In the genomic region with DNA sequence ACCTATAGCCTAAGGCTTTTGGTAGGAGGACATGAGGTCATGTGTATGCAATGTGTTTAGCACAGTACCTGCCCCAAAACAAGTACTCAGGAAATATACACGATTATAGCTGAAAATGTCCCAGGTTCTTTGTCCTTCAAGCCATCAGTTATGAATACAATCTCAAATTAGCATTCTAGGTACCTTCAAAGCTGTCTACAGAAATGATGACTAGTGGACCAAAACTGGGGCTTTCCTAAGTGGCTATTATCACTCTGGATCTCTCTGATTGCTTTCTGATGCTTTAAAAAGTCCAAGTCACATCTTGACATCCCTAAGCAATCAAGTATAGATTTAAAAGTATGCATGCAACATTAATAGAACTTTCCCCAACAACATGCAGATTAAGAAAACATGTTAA, we compare ENCODE assay signal across 40 cellular contexts.
"Had no signal": no experiment of that assay in that cellular context is flagged by ENCODE, and none has a peak within 500 bp of the region (broad histone marks: within the 10 kb centered on the region; RNA-seq: fewer than 3 reads in every experiment).

No MANE protein-coding gene starts in this region.

- H3K36me3 Mint-ChIP-seq: activated naive CD4-positive, alpha-beta T cell treated with anti-CD3 and anti-CD28 coated beads, Interleukin-2, amount 10 ng/mL, durations not matched to agents 7 days and 5 days; activated naive CD4-positive, alpha-beta T cell treated with anti-CD3 and anti-CD28 coated beads, Interleukin-2, amount 50 U/mL, for 24 hours; activated naive CD4-positive, alpha-beta T cell treated with anti-CD3 and anti-CD28 coated beads, Interleukin-2, amount 50 U/mL, for 72 hours; activated naive CD8-positive, alpha-beta T cell; activated naive CD8-positive, alpha-beta T cell treated with anti-CD3 and anti-CD28 coated beads for 36 hours; activated naive CD8-positive, alpha-beta T cell treated with anti-CD3 and anti-CD28 coated beads, Interleukin-2, amount 10 ng/mL, durations not matched to agents 7 days and 5 days; brain had no signal

- H3K9me3 ChIP-seq: adrenal gland, body of pancreas had no signal

- H3K4me3 ChIP-seq: adrenal gland, ascending aorta, body of pancreas, breast epithelium, cardiac muscle cell had no signal

- H3K4me1 Mint-ChIP-seq: activated naive CD4-positive, alpha-beta T cell treated with anti-CD3 and anti-CD28 coated beads, Interleukin-2, amount 10 ng/mL, durations not matched to agents 7 days and 5 days; activated naive CD4-positive, alpha-beta T cell treated with anti-CD3 and anti-CD28 coated beads, Interleukin-2, amount 50 U/mL, for 24 hours; activated naive CD8-positive, alpha-beta T cell treated with anti-CD3 and anti-CD28 coated beads for 36 hours; activated naive CD8-positive, alpha-beta T cell treated with anti-CD3 and anti-CD28 coated beads, Interleukin-2, amount 10 ng/mL, durations not matched to agents 7 days and 5 days; activated T-helper 17 cell treated with anti-CD3 and anti-CD28 coated beads, Interleukin-2, amount 50 U/mL, for 72 hours; brain; central memory CD8-positive, alpha-beta T cell had no signal

- H3K4me3 Mint-ChIP-seq: activated naive CD4-positive, alpha-beta T cell treated with anti-CD3 and anti-CD28 coated beads for 36 hours; activated naive CD4-positive, alpha-beta T cell treated with anti-CD3 and anti-CD28 coated beads, Interleukin-2, amount 10 ng/mL, durations not matched to agents 7 days and 5 days; activated naive CD4-positive, alpha-beta T cell treated with anti-CD3 and anti-CD28 coated beads, Interleukin-2, amount 50 U/mL, for 24 hours; activated naive CD8-positive, alpha-beta T cell; activated naive CD8-positive, alpha-beta T cell treated with anti-CD3 and anti-CD28 coated beads for 36 hours; activated naive CD8-positive, alpha-beta T cell treated with anti-CD3 and anti-CD28 coated beads, Interleukin-2, amount 10 ng/mL, durations not matched to agents 7 days and 5 days; activated naive CD8-positive, alpha-beta T cell treated with anti-CD3 and anti-CD28 coated beads, Interleukin-2, amount 50 U/mL, for 24 hours; activated T-cell treated with anti-CD3 and anti-CD28 coated beads, Interleukin-2, amount 50 U/mL, for 24 hours; activated T-cell treated with anti-CD3 and anti-CD28 coated beads, Interleukin-2, amount 50 U/mL, for 4 hours; activated T-cell treated with anti-CD3 and anti-CD28 coated beads, Interleukin-2, amount 50 U/mL, for 72 hours; activated T-helper 1 cell treated with anti-CD3 and anti-CD28 coated beads, Interleukin-12 subunit alpha, Interleukin-12 subunit beta, Interleukin-2, Interleukin-4 antibody, amounts not matched to agents 30 ng/mL and 10 ng/mL and 1 ng/mL, durations not matched to agents 14 hours and 24 hours and 36 hours; activated T-helper 17 cell treated with anti-CD3 and anti-CD28 coated beads, Interleukin-2, amount 50 U/mL, for 72 hours; brain; central memory CD8-positive, alpha-beta T cell had no signal

- H3K27me3 Mint-ChIP-seq: activated naive CD4-positive, alpha-beta T cell treated with anti-CD3 and anti-CD28 coated beads, Interleukin-2, amount 10 ng/mL, durations not matched to agents 7 days and 5 days had no signal

- H3K36me3 ChIP-seq: adrenal gland, ascending aorta, brain microvascular endothelial cell, breast epithelium, cardiac muscle cell had no signal

- H3K4me1 ChIP-seq: adrenal gland, ascending aorta, body of pancreas, breast epithelium had no signal

- FAIRE-seq: astrocyte, bronchial epithelial cell had no signal

- H3K27ac Mint-ChIP-seq: activated naive CD4-positive, alpha-beta T cell treated with anti-CD3 and anti-CD28 coated beads for 36 hours; activated naive CD4-positive, alpha-beta T cell treated with anti-CD3 and anti-CD28 coated beads, Interleukin-2, amount 10 ng/mL, durations not matched to agents 7 days and 5 days; activated naive CD4-positive, alpha-beta T cell treated with anti-CD3 and anti-CD28 coated beads, Interleukin-2, amount 50 U/mL, for 24 hours; activated naive CD4-positive, alpha-beta T cell treated with anti-CD3 and anti-CD28 coated beads, Interleukin-2, amount 50 U/mL, for 72 hours; activated naive CD8-positive, alpha-beta T cell; activated naive CD8-positive, alpha-beta T cell treated with anti-CD3 and anti-CD28 coated beads for 36 hours; activated naive CD8-positive, alpha-beta T cell treated with anti-CD3 and anti-CD28 coated beads, Interleukin-2, amount 10 ng/mL, durations not matched to agents 7 days and 5 days; activated naive CD8-positive, alpha-beta T cell treated with anti-CD3 and anti-CD28 coated beads, Interleukin-2, amount 50 U/mL, for 24 hours; activated T-cell treated with anti-CD3 and anti-CD28 coated beads, Interleukin-2, amount 50 U/mL, for 24 hours; activated T-cell treated with anti-CD3 and anti-CD28 coated beads, Interleukin-2, amount 50 U/mL, for 72 hours; activated T-helper 1 cell treated with anti-CD3 and anti-CD28 coated beads, Interleukin-12 subunit alpha, Interleukin-12 subunit beta, Interleukin-2, Interleukin-4 antibody, amounts not matched to agents 30 ng/mL and 10 ng/mL and 1 ng/mL, durations not matched to agents 14 hours and 24 hours and 36 hours; activated T-helper 17 cell treated with anti-CD3 and anti-CD28 coated beads, Interleukin-2, amount 50 U/mL, for 72 hours; activated T-helper 2 cell treated with anti-CD3 and anti-CD28 coated beads, Interferon-gamma antibody, Interleukin-2, Interleukin-4, amounts not matched to agents 10 μg/mL and 5 μg/mL and 100 μg/mL, durations not matched to agents 14 hours and 24 hours and 36 hours; brain had no signal

- H3K27ac ChIP-seq: adrenal gland, ascending aorta, body of pancreas, brain microvascular endothelial cell, breast epithelium, cardiac muscle cell had no signal

- ATAC-seq: activated naive CD4-positive, alpha-beta T cell treated with anti-CD3 and anti-CD28 coated beads, Interleukin-2, amount 50 U/mL, for 72 hours; activated naive CD8-positive, alpha-beta T cell treated with anti-CD3 and anti-CD28 coated beads, Interleukin-2, amount 50 U/mL, for 24 hours; activated T-cell treated with anti-CD3 and anti-CD28 coated beads, Interleukin-2, amount 50 U/mL, for 4 hours; activated T-cell treated with anti-CD3 and anti-CD28 coated beads, Interleukin-2, amount 50 U/mL, for 72 hours; activated T-helper 17 cell treated with anti-CD3 and anti-CD28 coated beads, Interleukin-2, amount 50 U/mL, for 72 hours; body of pancreas had no signal

- DNase-seq: activated effector memory CD4-positive, alpha-beta T cell treated with anti-CD3 and anti-CD28 coated beads, Interleukin-2, amount 50 U/mL, for 16 hours; activated effector memory CD4-positive, alpha-beta T cell treated with Interleukin-2 at 50 U/mL for 16 hours; activated gamma-delta T cell; activated gamma-delta T cell treated with Interleukin-2 at 50 U/mL for 16 hours; activated naive CD4-positive, alpha-beta T cell; activated naive CD4-positive, alpha-beta T cell treated with anti-CD3 and anti-CD28 coated beads for 36 hours; activated naive CD4-positive, alpha-beta T cell treated with anti-CD3 and anti-CD28 coated beads, Interleukin-2, amount 10 ng/mL, durations not matched to agents 7 days and 5 days; activated naive CD4-positive, alpha-beta T cell treated with anti-CD3 and anti-CD28 coated beads, Interleukin-2, amount 50 U/mL, for 16 hours; activated naive CD4-positive, alpha-beta T cell treated with Interleukin-2 at 50 U/mL for 16 hours; activated naive CD8-positive, alpha-beta T cell treated with anti-CD3 and anti-CD28 coated beads for 36 hours; activated naive CD8-positive, alpha-beta T cell treated with anti-CD3 and anti-CD28 coated beads, Interleukin-2, amount 10 ng/mL, durations not matched to agents 7 days and 5 days; activated naive CD8-positive, alpha-beta T cell treated with anti-CD3 and anti-CD28 coated beads, Interleukin-2, amount 50 U/mL, for 24 hours; activated T-cell treated with anti-CD3 and anti-CD28 coated beads, Interleukin-2, amount 50 U/mL, for 1 hour; activated T-cell treated with anti-CD3 and anti-CD28 coated beads, Interleukin-2, amount 50 U/mL, for 24 hours; activated T-cell treated with anti-CD3 and anti-CD28 coated beads, Interleukin-2, amount 50 U/mL, for 4 hours; activated T-cell treated with anti-CD3 and anti-CD28 coated beads, Interleukin-2, amount 50 U/mL, for 48 hours; activated T-cell treated with anti-CD3 and anti-CD28 coated beads, Interleukin-2, amount 50 U/mL, for 72 hours; adrenal gland; amniotic stem cell; amygdala; anterior cingulate cortex; aorta; body of pancreas; brain microvascular endothelial cell; caudate nucleus; central memory CD4-positive, alpha-beta T cell; cerebellar nuclear complex had no signal

- H3K9me3 Mint-ChIP-seq: activated naive CD4-positive, alpha-beta T cell treated with anti-CD3 and anti-CD28 coated beads, Interleukin-2, amount 10 ng/mL, durations not matched to agents 7 days and 5 days; activated naive CD8-positive, alpha-beta T cell treated with anti-CD3 and anti-CD28 coated beads, Interleukin-2, amount 10 ng/mL, durations not matched to agents 7 days and 5 days; activated T-helper 1 cell treated with anti-CD3 and anti-CD28 coated beads, Interleukin-12 subunit alpha, Interleukin-12 subunit beta, Interleukin-2, Interleukin-4 antibody, amounts not matched to agents 30 ng/mL and 10 ng/mL and 1 ng/mL, durations not matched to agents 14 hours and 24 hours and 36 hours; activated T-helper 17 cell treated with anti-CD3 and anti-CD28 coated beads, Interleukin-2, amount 50 U/mL, for 72 hours; activated T-helper 2 cell treated with anti-CD3 and anti-CD28 coated beads, Interferon-gamma antibody, Interleukin-2, Interleukin-4, amounts not matched to agents 10 μg/mL and 5 μg/mL and 100 μg/mL, durations not matched to agents 14 hours and 24 hours and 36 hours had no signal

- H3K27me3 ChIP-seq: adrenal gland, ascending aorta, body of pancreas, brain microvascular endothelial cell had no signal
